In the genomic region with DNA sequence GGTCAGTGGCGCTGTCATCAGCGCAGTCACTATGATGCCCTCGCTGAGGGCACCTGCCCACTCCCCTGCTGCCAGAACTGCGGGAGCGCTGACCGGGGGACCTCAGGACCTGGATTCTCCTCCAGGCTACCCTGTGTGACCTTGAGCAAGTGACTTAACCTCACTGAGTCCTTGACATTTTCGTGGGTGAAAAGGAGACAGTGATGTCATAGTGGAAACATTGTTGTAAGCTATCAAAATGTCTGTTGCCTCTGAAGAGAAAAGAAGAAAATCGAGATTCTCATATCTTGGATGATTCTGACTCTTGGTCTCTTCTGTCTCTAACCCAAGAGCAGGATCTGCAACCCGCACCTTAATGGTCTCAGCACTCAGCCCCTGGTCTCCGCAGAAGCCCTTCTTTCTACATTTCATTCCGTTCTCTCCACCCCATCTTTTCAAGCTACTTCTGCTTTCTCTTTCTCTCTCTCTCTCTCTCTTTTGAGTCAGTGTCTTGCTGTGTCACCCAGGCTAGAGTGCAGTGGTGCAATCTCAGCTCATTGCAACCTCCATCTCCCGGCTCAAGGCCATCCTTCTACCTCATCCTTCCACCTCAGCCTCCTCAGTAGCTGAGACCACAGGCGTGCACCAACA, we compare ENCODE assay signal across 1 cellular context.
TF ChIP-seq lines count a peak whose summit lies in the region.

No MANE protein-coding gene starts in this region.

TF ChIP-seq in GM12878, 131 proteins besides CTCF, POLR2A, EP300 and RAD21:
- peak; percentile 89 for TF ChIP-seq ATF7 (IDR thresholded peaks at IDR 0.05; ENCODE audit: low read depth)
- TF ChIP-seq HDGF (IDR thresholded peaks at IDR 0.05), result peak; percentile 51; the same call in 1 of the 2 replicates
- TF ChIP-seq SPI1 (IDR thresholded peaks at IDR 0.05; ENCODE audit: borderline replicate concordance, insufficient read depth, low read depth, low read length), result 0 out of 2 replicates have a peak, but pooled peaks have one; percentile 5
- TF ChIP-seq CREB1 (IDR thresholded peaks at IDR 0.05; ENCODE audit: low read depth), result peak; percentile 37; the same call in 1 of the 2 replicates
- TF ChIP-seq SMAD5 (IDR thresholded peaks at IDR 0.05; ENCODE audit: low read depth), result no peak
- TF ChIP-seq IKZF2 (IDR thresholded peaks at IDR 0.05), result no peak
- 0 out of 4 replicates have a peak, but pooled peaks of 1 of the 2 experiments have one; percentile 2 for TF ChIP-seq BHLHE40 (IDR thresholded peaks at IDR 0.05; ENCODE audit: borderline replicate concordance in 1 of 2, low read depth in 2 of 2, low read length in 1 of 2)
- TF ChIP-seq, protein P1, sequence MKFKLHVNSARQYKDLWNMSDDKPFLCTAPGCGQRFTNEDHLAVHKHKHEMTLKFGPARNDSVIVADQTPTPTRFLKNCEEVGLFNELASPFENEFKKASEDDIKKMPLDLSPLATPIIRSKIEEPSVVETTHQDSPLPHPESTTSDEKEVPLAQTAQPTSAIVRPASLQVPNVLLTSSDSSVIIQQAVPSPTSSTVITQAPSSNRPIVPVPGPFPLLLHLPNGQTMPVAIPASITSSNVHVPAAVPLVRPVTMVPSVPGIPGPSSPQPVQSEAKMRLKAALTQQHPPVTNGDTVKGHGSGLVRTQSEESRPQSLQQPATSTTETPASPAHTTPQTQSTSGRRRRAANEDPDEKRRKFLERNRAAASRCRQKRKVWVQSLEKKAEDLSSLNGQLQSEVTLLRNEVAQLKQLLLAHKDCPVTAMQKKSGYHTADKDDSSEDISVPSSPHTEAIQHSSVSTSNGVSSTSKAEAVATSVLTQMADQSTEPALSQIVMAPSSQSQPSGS (IDR thresholded peaks at IDR 0.05; ENCODE audit: low read length), result 0 out of 2 replicates have a peak, but pooled peaks have one; percentile 26
- TF ChIP-seq, protein P2, sequence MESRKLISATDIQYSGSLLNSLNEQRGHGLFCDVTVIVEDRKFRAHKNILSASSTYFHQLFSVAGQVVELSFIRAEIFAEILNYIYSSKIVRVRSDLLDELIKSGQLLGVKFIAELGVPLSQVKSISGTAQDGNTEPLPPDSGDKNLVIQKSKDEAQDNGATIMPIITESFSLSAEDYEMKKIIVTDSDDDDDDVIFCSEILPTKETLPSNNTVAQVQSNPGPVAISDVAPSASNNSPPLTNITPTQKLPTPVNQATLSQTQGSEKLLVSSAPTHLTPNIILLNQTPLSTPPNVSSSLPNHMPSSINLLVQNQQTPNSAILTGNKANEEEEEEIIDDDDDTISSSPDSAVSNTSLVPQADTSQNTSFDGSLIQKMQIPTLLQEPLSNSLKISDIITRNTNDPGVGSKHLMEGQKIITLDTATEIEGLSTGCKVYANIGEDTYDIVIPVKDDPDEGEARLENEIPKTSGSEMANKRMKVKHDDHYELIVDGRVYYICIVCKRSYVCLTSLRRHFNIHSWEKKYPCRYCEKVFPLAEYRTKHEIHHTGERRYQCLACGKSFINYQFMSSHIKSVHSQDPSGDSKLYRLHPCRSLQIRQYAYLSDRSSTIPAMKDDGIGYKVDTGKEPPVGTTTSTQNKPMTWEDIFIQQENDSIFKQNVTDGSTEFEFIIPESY (IDR thresholded peaks at IDR 0.05), result no peak
- 0 out of 2 replicates have a peak, but pooled peaks have one; percentile 39 for TF ChIP-seq LARP7 (IDR thresholded peaks at IDR 0.05)
- TF ChIP-seq, protein P3, sequence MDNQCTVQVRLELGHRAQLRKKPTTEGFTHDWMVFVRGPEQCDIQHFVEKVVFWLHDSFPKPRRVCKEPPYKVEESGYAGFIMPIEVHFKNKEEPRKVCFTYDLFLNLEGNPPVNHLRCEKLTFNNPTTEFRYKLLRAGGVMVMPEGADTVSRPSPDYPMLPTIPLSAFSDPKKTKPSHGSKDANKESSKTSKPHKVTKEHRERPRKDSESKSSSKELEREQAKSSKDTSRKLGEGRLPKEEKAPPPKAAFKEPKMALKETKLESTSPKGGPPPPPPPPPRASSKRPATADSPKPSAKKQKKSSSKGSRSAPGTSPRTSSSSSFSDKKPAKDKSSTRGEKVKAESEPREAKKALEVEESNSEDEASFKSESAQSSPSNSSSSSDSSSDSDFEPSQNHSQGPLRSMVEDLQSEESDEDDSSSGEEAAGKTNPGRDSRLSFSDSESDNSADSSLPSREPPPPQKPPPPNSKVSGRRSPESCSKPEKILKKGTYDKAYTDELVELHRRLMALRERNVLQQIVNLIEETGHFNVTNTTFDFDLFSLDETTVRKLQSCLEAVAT (IDR thresholded peaks at IDR 0.05), result peak; percentile 29; the same call in 1 of the 2 replicates
- peak; percentile 79 for TF ChIP-seq ESRRA (IDR thresholded peaks at IDR 0.05; ENCODE audit: low read length)
